In genomic region chr17:76051071-76051467, GRCh38 we compare ENCODE assay signal across 19 cellular contexts. TPM values are rescaled to one million over a fixed set of nuclear protein-coding genes. Genes with fewer than 3 reads are reported as not detected.
DNase-seq lines count a peak whose midpoint lies in the region; ATAC-seq and TF ChIP-seq lines count a peak whose summit lies in the region.
"Had no signal": no experiment of that assay in that cellular context is flagged by ENCODE, and none has a peak within 500 bp of the region (broad histone marks: within the 10 kb centered on the region; RNA-seq: fewer than 3 reads in every experiment).

No MANE protein-coding gene starts in this region.

- no peak for TF ChIP-seq CTCF in HCT116 (IDR thresholded peaks at IDR 0.05 in 2 of 3, conservative IDR thresholded peaks at IDR 0.05 in 1 of 3; ENCODE audit: borderline replicate concordance in 1 of 3, insufficient read depth in 1 of 3, low read depth in 2 of 3, low read length in 2 of 3)
- no peak for TF ChIP-seq CTCF in kidney epithelial cell (IDR thresholded peaks at IDR 0.05; ENCODE audit: insufficient read depth, low read length, poor library complexity, severe bottlenecking)
- no peak for TF ChIP-seq CTCF in natural killer cell (IDR thresholded peaks at IDR 0.05)

- TF ChIP-seq POLR2A in HCT116 (IDR thresholded peaks at IDR 0.05; ENCODE audit: borderline replicate concordance, extremely low read depth, insufficient read depth, insufficient read length), result no peak

- RAD21 ChIA-PET in HCT116 (lab: Charles Lee; ENCODE audit: low non-redundant PET in 1 of 2, low total read pairs in 2 of 2, uncharacterized antibody in 2 of 2, unreplicated experiment in 2 of 2), result no interaction called here

- no peaks in the 10 kb centered on the region for H4K20me1 ChIP-seq in HCT116 (ENCODE audit: insufficient read depth)

- no peak overlapping the region for H3K4me3 ChIP-seq in HCT116 (replicated peaks in 1 of 2; ENCODE audit: low read depth in 1 of 2, low read length in 2 of 2)
- no peak overlapping the region for H3K4me3 ChIP-seq in kidney epithelial cell (ENCODE audit: low read depth, low read length)
- no peak overlapping the region for H3K4me3 ChIP-seq in rectal smooth muscle tissue (ENCODE audit: low read length)
- H3K4me3 ChIP-seq: BLaER1, coronary artery had no signal

- H2AFZ ChIP-seq in HCT116 (ENCODE audit: low read depth, low read length, poor library complexity, severe bottlenecking), result no peak overlapping the region

- CTCF ChIA-PET in HCT116 (lab: Charles Lee), result no interaction called here

- peaks cover 40% of the 10 kb centered on the region in 2 experiments for H3K4me1 ChIP-seq in HCT116 (ENCODE audit: control insufficient read depth in 1 of 2, insufficient read depth in 2 of 2, low read length in 2 of 2)
- peaks cover 10% of the 10 kb centered on the region for H3K4me1 ChIP-seq in rectal smooth muscle tissue (ENCODE audit: control insufficient read depth, insufficient read depth, low read length)
- H3K4me1 ChIP-seq: BLaER1 had no signal

- H3K9ac ChIP-seq in HCT116 (ENCODE audit: low read length), result peak overlapping the region; percentile 2; the same call in 1 of the 2 replicates
- H3K9ac ChIP-seq in rectal smooth muscle tissue (ENCODE audit: low read length), result no peak overlapping the region
- H3K9ac ChIP-seq: BLaER1 had no signal

- H3K27me3 ChIP-seq in HCT116 (ENCODE audit: insufficient read depth, low read length), result no peaks in the 10 kb centered on the region
- no peaks in the 10 kb centered on the region for H3K27me3 ChIP-seq in kidney epithelial cell (ENCODE audit: control insufficient read depth, insufficient read depth, low read length)
- H3K27me3 ChIP-seq in rectal smooth muscle tissue (ENCODE audit: control insufficient read depth, insufficient read depth, low read length), result no peaks in the 10 kb centered on the region
- H3K27me3 ChIP-seq: BLaER1 had no signal

- no peak overlapping the region for H3K27ac ChIP-seq in HCT116 (ENCODE audit: low read depth, low read length)
- peak overlapping the region; percentile 69 for H3K27ac ChIP-seq in rectal smooth muscle tissue (ENCODE audit: low read depth, low read length)
- H3K27ac ChIP-seq: BLaER1, coronary artery, HL-60 had no signal

- no peaks in the 10 kb centered on the region for H3K9me2 ChIP-seq in HCT116 (ENCODE audit: insufficient read depth)

- no peaks in the 10 kb centered on the region for H3K9me3 Mint-ChIP-seq in activated T-helper 17 cell treated with anti-CD3 and anti-CD28 coated beads, Interleukin-2, amount 50 U/mL, for 72 hours
- H3K9me3 Mint-ChIP-seq in natural killer cell, result no peaks in the 10 kb centered on the region
- H3K9me3 Mint-ChIP-seq: T-helper 2 cell treated with Interferon-gamma antibody and Interleukin-4, amounts not matched to agents 5 μg/mL and 100 μg/mL, for 36 hours had no signal

- TF ChIP-seq RAD21 in HCT116 (IDR thresholded peaks at IDR 0.05; ENCODE audit: low read depth), result no peak; the same call in 1 of the 2 replicates

- H3K79me2 ChIP-seq in HCT116 (ENCODE audit: insufficient read depth, low read length), result peaks cover 38% of the 10 kb centered on the region

- intact Hi-C loops in HCT116 (cut with micrococcal nuclease) (no loop called here), natural killer cell (cut with micrococcal nuclease) (no loop called here)

- BruUV-seq in HCT116 (replicated peaks; lab: Mats Ljungman, UMichigan), result no TSS peak

- no peak overlapping the region for H3K4me3 Mint-ChIP-seq in activated T-helper 17 cell treated with anti-CD3 and anti-CD28 coated beads, Interleukin-2, amount 50 U/mL, for 72 hours
- H3K4me3 Mint-ChIP-seq in natural killer cell, result no peak overlapping the region
- H3K4me3 Mint-ChIP-seq: T-helper 2 cell treated with Interferon-gamma antibody and Interleukin-4, amounts not matched to agents 5 μg/mL and 100 μg/mL, for 36 hours had no signal

- peaks cover 32% of the 10 kb centered on the region for H3K4me1 Mint-ChIP-seq in activated T-helper 17 cell treated with anti-CD3 and anti-CD28 coated beads, Interleukin-2, amount 50 U/mL, for 72 hours
- H3K4me1 Mint-ChIP-seq in natural killer cell, result peaks cover 0 to 15% of the 10 kb centered on the region in 2 donors

- H3K36me3 Mint-ChIP-seq in activated T-helper 17 cell treated with anti-CD3 and anti-CD28 coated beads, Interleukin-2, amount 50 U/mL, for 72 hours (ENCODE audit: low read depth), result peaks cover 99% of the 10 kb centered on the region
- peaks cover 31% of the 10 kb centered on the region for H3K36me3 Mint-ChIP-seq in natural killer cell

- no peaks in the 10 kb centered on the region for H3K27me3 Mint-ChIP-seq in activated T-helper 17 cell treated with anti-CD3 and anti-CD28 coated beads, Interleukin-2, amount 50 U/mL, for 72 hours
- no peaks in the 10 kb centered on the region for H3K27me3 Mint-ChIP-seq in natural killer cell (ENCODE audit: low read depth in 2 of 2)

- H3K4me2 ChIP-seq in HCT116 (ENCODE audit: low read length), result peak overlapping the region; percentile 9; the same call in 1 of the 2 replicates
- H3K4me2 ChIP-seq: BLaER1 had no signal

- peaks cover 52 to 61% of the 10 kb centered on the region in 2 experiments for H3K36me3 ChIP-seq in HCT116 (ENCODE audit: control insufficient read depth in 1 of 2, insufficient read depth in 2 of 2, low read length in 2 of 2)
- H3K36me3 ChIP-seq in kidney epithelial cell (ENCODE audit: control insufficient read depth, insufficient read depth, low read length), result peaks cover 6% of the 10 kb centered on the region
- H3K36me3 ChIP-seq in rectal smooth muscle tissue (ENCODE audit: control insufficient read depth, insufficient read depth, low read length), result peaks cover 32% of the 10 kb centered on the region

- POLR2A ChIA-PET in HCT116 (lab: Charles Lee), result no interaction called here

- peak overlapping the region; percentile 81 for H3K27ac Mint-ChIP-seq in activated T-helper 17 cell treated with anti-CD3 and anti-CD28 coated beads, Interleukin-2, amount 50 U/mL, for 72 hours
- H3K27ac Mint-ChIP-seq in natural killer cell, result peak overlapping the region in 1 of 2 donors; percentile 22
- H3K27ac Mint-ChIP-seq: T-helper 2 cell treated with Interferon-gamma antibody and Interleukin-4, amounts not matched to agents 5 μg/mL and 100 μg/mL, for 36 hours had no signal

- no peaks in the 10 kb centered on the region for H3K9me3 ChIP-seq in HCT116 (ENCODE audit: control insufficient read depth in 1 of 2, insufficient read depth in 1 of 2, low read depth in 1 of 2, low read length in 2 of 2)
- H3K9me3 ChIP-seq: BLaER1 had no signal

- ATAC-seq in HCT116 (no peak), HG03378 (IDR thresholded peaks at IDR 0.05; ENCODE audit: unreplicated experiment) (no peak), natural killer cell (no peak)
- ATAC-seq in activated T-helper 17 cell treated with anti-CD3 and anti-CD28 coated beads, Interleukin-2, amount 50 U/mL, for 72 hours (replicated peaks), result no peak

- DNase-seq in HCT116 (ENCODE audit: low read depth, low spot score) (no peak), kidney epithelial cell (ENCODE audit: low read depth) (peak; percentile 63), cerebellum (ENCODE audit: low spot score) (no peak), NCI-H82 (lab: John Stamatoyannopoulos, UW) (no peak), natural killer cell (no peak)
- DNase-seq: DMS53, KG1, NCI-H1436, NCI-H446, SHP77 treated with DMSO at 0.1 percent for 48 hours had no signal

TF ChIP-seq in HCT116, 20 proteins besides CTCF, POLR2A, EP300 and RAD21 (continues in another document):
- TF ChIP-seq SP1 (IDR thresholded peaks at IDR 0.05; ENCODE audit: low read depth), result peak; percentile 50
- no peak for TF ChIP-seq EGR1 (IDR thresholded peaks at IDR 0.05; ENCODE audit: low read depth)
- TF ChIP-seq EZH2 (IDR thresholded peaks at IDR 0.05), result no peak
- no peak for TF ChIP-seq SRF (IDR thresholded peaks at IDR 0.05; ENCODE audit: low read depth)
- TF ChIP-seq, protein P1, sequence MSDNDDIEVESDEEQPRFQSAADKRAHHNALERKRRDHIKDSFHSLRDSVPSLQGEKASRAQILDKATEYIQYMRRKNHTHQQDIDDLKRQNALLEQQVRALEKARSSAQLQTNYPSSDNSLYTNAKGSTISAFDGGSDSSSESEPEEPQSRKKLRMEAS (IDR thresholded peaks at IDR 0.05), result peak; percentile 43; the same call in 1 of the 2 replicates
- 0 out of 2 replicates have a peak, but pooled peaks have one; percentile 34 for TF ChIP-seq FOSL1 (IDR thresholded peaks at IDR 0.05; ENCODE audit: low read depth)
- TF ChIP-seq JUND (IDR thresholded peaks at IDR 0.05), result peak; percentile 28; the same call in 1 of the 2 replicates

RNA-seq across cellular contexts. Expression of gene SRP68, which starts 21.2 kb away (rescaled TPM):
- 152 TPM for total RNA-seq in HCT116 (2021; ENCODE audit: unreplicated experiment)
- polyA plus RNA-seq in HCT116 (2012), result 117 and 132 TPM in 2 replicates
- 100 to 1,000 TPM; 109 to 117 TPM for total RNA-seq in activated T-helper 17 cell treated with anti-CD3 and anti-CD28 coated beads, Interleukin-2, amount 50 U/mL, for 72 hours
- total RNA-seq in kidney epithelial cell, result 45.7 and 53.2 TPM in 2 replicates
- total RNA-seq in cerebellum, result 21.5 TPM
- 10 to 100 TPM; 57.8 to 74.4 (median 70.7) TPM for total RNA-seq in natural killer cell

RNA-seq across cellular contexts. Expression of gene GALR2, which starts 23.5 kb away (rescaled TPM):
- total RNA-seq in HCT116 (2021; ENCODE audit: unreplicated experiment) (0.27 TPM), kidney epithelial cell (0.33 and 0.34 TPM in 2 replicates), cerebellum (not detected), natural killer cell (under 1 TPM in 2 of 3 donors, not detected in 1; 0.27 to 0.53 TPM)
- polyA plus RNA-seq in HCT116 (2012), result 0.13 and 0.15 TPM in 2 replicates
- total RNA-seq in activated T-helper 17 cell treated with anti-CD3 and anti-CD28 coated beads, Interleukin-2, amount 50 U/mL, for 72 hours, result 10 to 100 TPM in 1 of 2 donors, 1 to 10 TPM in 1; 7.5 to 14.8 TPM
- total RNA-seq: subcutaneous adipose tissue had no signal
- polyA plus RNA-seq: keratinocyte had no signal

RNA-seq across cellular contexts. Expression of gene EVPL, which starts 24.0 kb away (rescaled TPM):
- 58.0 TPM for total RNA-seq in HCT116 (2021; ENCODE audit: unreplicated experiment)
- polyA plus RNA-seq in HCT116 (2012), result 38.3 and 41.0 TPM in 2 replicates
- under 1 TPM in 1 of 2 donors, not detected in 1; 0.11 TPM for total RNA-seq in activated T-helper 17 cell treated with anti-CD3 and anti-CD28 coated beads, Interleukin-2, amount 50 U/mL, for 72 hours
- total RNA-seq in kidney epithelial cell, result 8.5 and 8.8 TPM in 2 replicates
- not detected for total RNA-seq in cerebellum
- 1 to 10 TPM in 1 of 3 donors, under 1 TPM in 1, not detected in 1; 0.94 to 1.2 TPM for total RNA-seq in natural killer cell

RNA-seq across cellular contexts. Expression of gene ZACN, which starts 27.9 kb away (rescaled TPM):
- total RNA-seq in HCT116 (2021; ENCODE audit: unreplicated experiment) (not detected), kidney epithelial cell (not detected in 2 replicates), cerebellum (not detected), natural killer cell (under 1 TPM; 0.28 to 0.80 (median 0.50) TPM)
- 10.7 and 15.1 TPM in 2 replicates for polyA plus RNA-seq in HCT116 (2012)
- 10 to 100 TPM in 1 of 2 donors, 1 to 10 TPM in 1; 6.5 to 13.5 TPM for total RNA-seq in activated T-helper 17 cell treated with anti-CD3 and anti-CD28 coated beads, Interleukin-2, amount 50 U/mL, for 72 hours
- total RNA-seq: subcutaneous adipose tissue had no signal
- polyA plus RNA-seq: keratinocyte had no signal

RNA-seq across cellular contexts. Expression of gene CDK3, which starts 50.4 kb away (rescaled TPM):
- 7.1 TPM for total RNA-seq in HCT116 (2021; ENCODE audit: unreplicated experiment)
- polyA plus RNA-seq in HCT116 (2012), result 6.4 and 6.9 TPM in 2 replicates
- total RNA-seq in activated T-helper 17 cell treated with anti-CD3 and anti-CD28 coated beads, Interleukin-2, amount 50 U/mL, for 72 hours, result 1 to 10 TPM; 8.0 to 9.0 TPM
- total RNA-seq in kidney epithelial cell, result 7.4 and 11.5 TPM in 2 replicates
- total RNA-seq in cerebellum, result 2.1 TPM
- 10 to 100 TPM in 2 of 3 donors, 1 to 10 TPM in 1; 5.5 to 13.6 (median 13.5) TPM for total RNA-seq in natural killer cell
